In the genomic region with DNA sequence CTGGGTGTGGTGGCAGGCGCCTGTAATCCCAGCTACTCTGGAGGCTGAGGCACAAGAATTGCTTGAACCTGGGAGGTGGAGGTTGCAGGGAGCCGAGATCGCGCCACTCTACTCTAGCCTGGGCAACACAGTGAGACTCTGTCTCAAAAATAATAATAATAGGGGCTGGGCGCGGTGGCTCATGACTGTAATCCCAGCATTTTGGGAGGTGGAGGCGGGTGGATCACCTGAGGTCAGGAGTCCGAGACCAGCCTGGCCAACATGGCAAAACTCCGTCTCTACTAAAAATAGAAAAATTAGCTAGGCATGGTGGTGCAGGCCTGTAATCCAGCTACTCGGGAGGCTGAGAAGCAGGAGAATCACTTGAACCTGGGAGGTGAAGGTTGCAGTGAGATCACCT, we compare ENCODE assay signal across 8 cellular contexts. TPM values are rescaled to one million over a fixed set of nuclear protein-coding genes. Genes with fewer than 3 reads are reported as not detected.
DNase-seq lines count a peak whose midpoint lies in the region; ATAC-seq and TF ChIP-seq lines count a peak whose summit lies in the region.
"Not testable (repeated sequence)": the region's sequence is repeated elsewhere in the genome, so short reads cannot be mapped to it uniquely, and the experiment has no call there.

No MANE protein-coding gene starts in this region.

- H3K4me1 Mint-ChIP-seq in natural killer cell treated with Interleukin-12 subunit alpha and Interleukin-12 subunit beta and Interleukin-15 and Interleukin-18, amount 100 ng/mL, for 72 hours (ENCODE audit: low read depth in 2 of 2): peaks cover 38 to 61% of the 10 kb centered on the region in 2 donors
- peaks cover 82% of the 10 kb centered on the region for H3K4me1 Mint-ChIP-seq in stimulated activated memory B cell treated with anti-CD40 and anti-IgM and Interleukin-4, amounts not matched to agents 10 μg/mL and 1 μg/mL and 100 μg/mL, for 72 hours

- H3K27me3 ChIP-seq in Peyer's patch; dorsolateral prefrontal cortex; right cardiac atrium (ENCODE audit: control insufficient read depth, insufficient read depth); vagina: not testable (repeated sequence)

- not testable (repeated sequence) for H3K9me3 Mint-ChIP-seq in activated naive CD4-positive, alpha-beta T cell treated with anti-CD3 and anti-CD28 coated beads, Interleukin-2, amount 50 U/mL, for 72 hours; natural killer cell treated with Interleukin-12 subunit alpha and Interleukin-12 subunit beta and Interleukin-15 and Interleukin-18, amount 100 ng/mL, for 72 hours; stimulated activated memory B cell treated with anti-CD40 and anti-IgM and Interleukin-4, amounts not matched to agents 10 μg/mL and 1 μg/mL and 100 μg/mL, for 72 hours

- intact Hi-C loops in dorsolateral prefrontal cortex (cut with DNase I); right cardiac atrium (cut with DNase I); vagina (cut with DNase I): not testable (repeated sequence)

- not testable (repeated sequence) for H3K9me3 ChIP-seq in Peyer's patch; right cardiac atrium (ENCODE audit: control insufficient read depth, low read length); vagina

- H3K4me1 ChIP-seq in Peyer's patch (peaks cover 7 to 99% (median 57%) of the 10 kb centered on the region in 4 donors), right cardiac atrium (ENCODE audit: control insufficient read depth, insufficient read depth, low read length) (peaks cover 59% of the 10 kb centered on the region), vagina (peaks cover 100% of the 10 kb centered on the region)

- peak overlapping the region; percentile 96 to 97 for H3K27ac Mint-ChIP-seq in activated naive CD4-positive, alpha-beta T cell treated with anti-CD3 and anti-CD28 coated beads, Interleukin-2, amount 50 U/mL, for 72 hours
- peak overlapping the region; percentile 40 to 73 for H3K27ac Mint-ChIP-seq in natural killer cell treated with Interleukin-12 subunit alpha and Interleukin-12 subunit beta and Interleukin-15 and Interleukin-18, amount 100 ng/mL, for 72 hours
- peak overlapping the region; percentile 94 for H3K27ac Mint-ChIP-seq in stimulated activated memory B cell treated with anti-CD40 and anti-IgM and Interleukin-4, amounts not matched to agents 10 μg/mL and 1 μg/mL and 100 μg/mL, for 72 hours

- peak overlapping the region; percentile 73 to 97 (median 93) for H3K27ac ChIP-seq in Peyer's patch
- peak overlapping the region in 57 of 59 donors; percentile 64 to 98 (median 95) for H3K27ac ChIP-seq in dorsolateral prefrontal cortex
- peak overlapping the region; percentile 92 for H3K27ac ChIP-seq in right cardiac atrium (ENCODE audit: low read length)
- H3K27ac ChIP-seq in vagina: peak overlapping the region; percentile 97

- not testable (repeated sequence) for TF ChIP-seq CTCF in Peyer's patch (IDR thresholded peaks at IDR 0.05); dorsolateral prefrontal cortex (IDR thresholded peaks at IDR 0.05 in 54 of 56, conservative IDR thresholded peaks at IDR 0.05 in 2 of 56; ENCODE audit: low read depth in 1 of 56, partially characterized antibody in 56 of 56); vagina (IDR thresholded peaks at IDR 0.05)

- DNase-seq in Caki2 (ENCODE audit: low read depth): peak; percentile 1
- not testable (repeated sequence) for DNase-seq in Peyer's patch; activated naive CD4-positive, alpha-beta T cell treated with anti-CD3 and anti-CD28 coated beads, Interleukin-2, amount 50 U/mL, for 72 hours (ENCODE audit: low spot score in 2 of 2); dorsolateral prefrontal cortex; right cardiac atrium; natural killer cell treated with Interleukin-12 subunit alpha and Interleukin-12 subunit beta and Interleukin-15 and Interleukin-18, amount 100 ng/mL, for 72 hours (ENCODE audit: low spot score); vagina (ENCODE audit: extremely low spot score in 2 of 2)

- H3K4me3 Mint-ChIP-seq in natural killer cell treated with Interleukin-12 subunit alpha and Interleukin-12 subunit beta and Interleukin-15 and Interleukin-18, amount 100 ng/mL, for 72 hours: peak overlapping the region; percentile 36
- not testable (repeated sequence) for H3K4me3 Mint-ChIP-seq in stimulated activated memory B cell treated with anti-CD40 and anti-IgM and Interleukin-4, amounts not matched to agents 10 μg/mL and 1 μg/mL and 100 μg/mL, for 72 hours

- 74% methylated on average over 10 of the region's 10 CpGs for whole genome bisulfite sequencing in right cardiac atrium

- in situ Hi-C loops in Caki2 (cut with HindIII; ENCODE audit: low pct_unique_long_range_greater_than_20kb, low sequenced_read_pairs): not testable (repeated sequence)

- H3K27me3 Mint-ChIP-seq in natural killer cell treated with Interleukin-12 subunit alpha and Interleukin-12 subunit beta and Interleukin-15 and Interleukin-18, amount 100 ng/mL, for 72 hours; stimulated activated memory B cell treated with anti-CD40 and anti-IgM and Interleukin-4, amounts not matched to agents 10 μg/mL and 1 μg/mL and 100 μg/mL, for 72 hours: not testable (repeated sequence)

- TF ChIP-seq POLR2A in Peyer's patch (IDR thresholded peaks at IDR 0.05); vagina (IDR thresholded peaks at IDR 0.05): not testable (repeated sequence)

- peak overlapping the region in 1 of 4 donors; percentile 27 for H3K4me3 ChIP-seq in Peyer's patch
- not testable (repeated sequence) for H3K4me3 ChIP-seq in dorsolateral prefrontal cortex; right cardiac atrium (ENCODE audit: low read length)
- peak overlapping the region; percentile 100 for H3K4me3 ChIP-seq in vagina

- H3K36me3 ChIP-seq in Peyer's patch, vagina: not testable (repeated sequence)

- ATAC-seq in activated naive CD4-positive, alpha-beta T cell treated with anti-CD3 and anti-CD28 coated beads, Interleukin-2, amount 50 U/mL, for 72 hours; right cardiac atrium; natural killer cell treated with Interleukin-12 subunit alpha and Interleukin-12 subunit beta and Interleukin-15 and Interleukin-18, amount 100 ng/mL, for 72 hours; stimulated activated memory B cell treated with anti-CD40 and anti-IgM and Interleukin-4, amounts not matched to agents 10 μg/mL and 1 μg/mL and 100 μg/mL, for 72 hours: not testable (repeated sequence)

- not testable (repeated sequence) for H3K36me3 Mint-ChIP-seq in activated naive CD4-positive, alpha-beta T cell treated with anti-CD3 and anti-CD28 coated beads, Interleukin-2, amount 50 U/mL, for 72 hours; natural killer cell treated with Interleukin-12 subunit alpha and Interleukin-12 subunit beta and Interleukin-15 and Interleukin-18, amount 100 ng/mL, for 72 hours
- H3K36me3 Mint-ChIP-seq in stimulated activated memory B cell treated with anti-CD40 and anti-IgM and Interleukin-4, amounts not matched to agents 10 μg/mL and 1 μg/mL and 100 μg/mL, for 72 hours: peaks cover 16% of the 10 kb centered on the region

RNA-seq across cellular contexts. Expression of gene LMNA, which starts 11.0 kb away (rescaled TPM):
- total RNA-seq in Caki2 (2014; rRNA removed; shearing (Covaris generic); ENCODE audit: low replicate concordance): 652 and 715 TPM in 2 replicates
- total RNA-seq in Peyer's patch: 100 to 1,000 TPM; 201 to 295 (median 211) TPM
- 100 to 1,000 TPM; 116 to 147 TPM for total RNA-seq in activated naive CD4-positive, alpha-beta T cell treated with anti-CD3 and anti-CD28 coated beads, Interleukin-2, amount 50 U/mL, for 72 hours
- 100 to 1,000 TPM in 10 of 120 experiments, 10 to 100 TPM in 110; 32.8 to 189 (median 59.9) TPM for total RNA-seq in dorsolateral prefrontal cortex
- 100 to 1,000 TPM; 238 to 451 (median 281) TPM for total RNA-seq in right cardiac atrium
- 247 TPM for polyA plus RNA-seq in right cardiac atrium
- 10 to 100 TPM; 21.4 to 67.6 TPM for total RNA-seq in natural killer cell treated with Interleukin-12 subunit alpha and Interleukin-12 subunit beta and Interleukin-15 and Interleukin-18, amount 100 ng/mL, for 72 hours
- total RNA-seq in vagina: 436 TPM

RNA-seq across cellular contexts. Expression of gene SEMA4A, which starts 27.8 kb away (rescaled TPM):
- total RNA-seq in Caki2 (2014; rRNA removed; shearing (Covaris generic); ENCODE audit: low replicate concordance): 1.9 and 2.0 TPM in 2 replicates
- total RNA-seq in Peyer's patch: 10 to 100 TPM in 1 of 4 donors, 1 to 10 TPM in 3; 1.5 to 19.0 (median 3.2) TPM
- 10 to 100 TPM; 10.5 to 36.2 TPM for total RNA-seq in activated naive CD4-positive, alpha-beta T cell treated with anti-CD3 and anti-CD28 coated beads, Interleukin-2, amount 50 U/mL, for 72 hours
- total RNA-seq in dorsolateral prefrontal cortex: 10 to 100 TPM; 10.4 to 48.3 (median 27.5) TPM
- 1 to 10 TPM; 2.3 to 3.4 (median 2.7) TPM for total RNA-seq in right cardiac atrium
- polyA plus RNA-seq in right cardiac atrium: 3.7 TPM
- total RNA-seq in natural killer cell treated with Interleukin-12 subunit alpha and Interleukin-12 subunit beta and Interleukin-15 and Interleukin-18, amount 100 ng/mL, for 72 hours: 10 to 100 TPM in 1 of 2 donors, 1 to 10 TPM in 1; 3.9 to 16.6 TPM
- total RNA-seq in vagina: 18.7 TPM

RNA-seq across cellular contexts. Expression of gene MEX3A, which starts 43.3 kb away (rescaled TPM):
- 0.64 and 2.0 TPM in 2 replicates for total RNA-seq in Caki2 (2014; rRNA removed; shearing (Covaris generic); ENCODE audit: low replicate concordance)
- total RNA-seq in Peyer's patch (1 to 10 TPM in 1 of 4 donors, under 1 TPM in 1, not detected in 2; 0.80 to 2.1 TPM), dorsolateral prefrontal cortex (1 to 10 TPM in 84 of 120 experiments, under 1 TPM in 36; 0.44 to 4.6 (median 1.3) TPM), right cardiac atrium (under 1 TPM; 0.17 to 0.33 (median 0.19) TPM), vagina (1.2 TPM)
- under 1 TPM; 0.16 to 0.49 TPM for total RNA-seq in activated naive CD4-positive, alpha-beta T cell treated with anti-CD3 and anti-CD28 coated beads, Interleukin-2, amount 50 U/mL, for 72 hours
- polyA plus RNA-seq in right cardiac atrium: 0.25 TPM
- total RNA-seq in natural killer cell treated with Interleukin-12 subunit alpha and Interleukin-12 subunit beta and Interleukin-15 and Interleukin-18, amount 100 ng/mL, for 72 hours: under 1 TPM; 0.06 to 0.07 TPM
